In genomic region chr10:88994034-88994433, GRCh38 we compare ENCODE assay signal across 9 cellular contexts. TPM values are rescaled to one million over a fixed set of nuclear protein-coding genes. Genes with fewer than 3 reads are reported as not detected.
DNase-seq lines count a peak whose midpoint lies in the region; ATAC-seq, FAIRE-seq and TF ChIP-seq lines count a peak whose summit lies in the region.
"Had no signal": no experiment of that assay in that cellular context is flagged by ENCODE, and none has a peak within 500 bp of the region (broad histone marks: within the 10 kb centered on the region; RNA-seq: fewer than 3 reads in every experiment).

No MANE protein-coding gene starts in this region.

- H3K27ac Mint-ChIP-seq in CD4-positive, CD25-positive, alpha-beta regulatory T cell: peak overlapping the region; percentile 43 to 89 (median 78)
- peak overlapping the region; percentile 82 for H3K27ac Mint-ChIP-seq in activated naive CD8-positive, alpha-beta T cell treated with anti-CD3 and anti-CD28 coated beads, Interleukin-2, amount 50 U/mL, for 24 hours
- H3K27ac Mint-ChIP-seq in natural killer cell: peak overlapping the region in 1 of 2 donors; percentile 52

- H3K4me3 ChIP-seq in CD4-positive, CD25-positive, alpha-beta regulatory T cell (ENCODE audit: low read depth, low read length): peak overlapping the region; percentile 100
- no peak overlapping the region for H3K4me3 ChIP-seq in SJCRH30

- intact Hi-C loops in natural killer cell (cut with micrococcal nuclease): loop anchor here (5.0 kb wide), 2 partner anchors 157 to 1177 kb away; partner anchors contain the start of gene ATAD1

- DNase-seq in CD4-positive, CD25-positive, alpha-beta regulatory T cell: no peak
- DNase-seq in GM19239 (ENCODE audit: insufficient read length, low spot score): no peak
- no peak for DNase-seq in activated naive CD8-positive, alpha-beta T cell treated with anti-CD3 and anti-CD28 coated beads, Interleukin-2, amount 50 U/mL, for 24 hours
- DNase-seq in natural killer cell: no peak
- no peak for DNase-seq in HT-29 (ENCODE audit: low spot score)
- DNase-seq in NCI-H510A (lab: John Stamatoyannopoulos, UW): no peak
- DNase-seq in SJCRH30: no peak
- DNase-seq in GOT3 (lab: John Stamatoyannopoulos, UW): no peak
- DNase-seq: GDM1 had no signal

- H3K27me3 Mint-ChIP-seq in CD4-positive, CD25-positive, alpha-beta regulatory T cell: peaks cover 4% of the 10 kb centered on the region
- no peaks in the 10 kb centered on the region for H3K27me3 Mint-ChIP-seq in activated naive CD8-positive, alpha-beta T cell treated with anti-CD3 and anti-CD28 coated beads, Interleukin-2, amount 50 U/mL, for 24 hours
- H3K27me3 Mint-ChIP-seq in natural killer cell (ENCODE audit: low read depth in 2 of 2): no peaks in the 10 kb centered on the region

- H3K4me1 ChIP-seq in CD4-positive, CD25-positive, alpha-beta regulatory T cell (ENCODE audit: control insufficient read depth, insufficient read depth, low read length, poor library complexity, severe bottlenecking): peaks cover 83% of the 10 kb centered on the region
- no peaks in the 10 kb centered on the region for H3K4me1 ChIP-seq in SJCRH30

- no peaks in the 10 kb centered on the region for H3K9me3 ChIP-seq in CD4-positive, CD25-positive, alpha-beta regulatory T cell (ENCODE audit: control insufficient read depth in 2 of 2, low read length in 2 of 2)
- H3K9me3 ChIP-seq in SJCRH30 (replicated peaks): no peaks in the 10 kb centered on the region

- no peak for TF ChIP-seq CTCF in natural killer cell (IDR thresholded peaks at IDR 0.05)

- peak overlapping the region; percentile 96 for H3K27ac ChIP-seq in CD4-positive, CD25-positive, alpha-beta regulatory T cell (ENCODE audit: insufficient read depth, low read length, poor library complexity, severe bottlenecking)
- H3K27ac ChIP-seq in SJCRH30: no peak overlapping the region

- H3K4me1 Mint-ChIP-seq in CD4-positive, CD25-positive, alpha-beta regulatory T cell: peaks cover 28 to 80% (median 63%) of the 10 kb centered on the region in 4 donors
- H3K4me1 Mint-ChIP-seq in activated naive CD8-positive, alpha-beta T cell treated with anti-CD3 and anti-CD28 coated beads, Interleukin-2, amount 50 U/mL, for 24 hours: peaks cover 64% of the 10 kb centered on the region
- peaks cover 48 to 56% of the 10 kb centered on the region in 2 donors for H3K4me1 Mint-ChIP-seq in natural killer cell

- no peaks in the 10 kb centered on the region for H3K27me3 ChIP-seq in CD4-positive, CD25-positive, alpha-beta regulatory T cell (ENCODE audit: control insufficient read depth, insufficient read depth, low read length)
- H3K27me3 ChIP-seq in SJCRH30: no peaks in the 10 kb centered on the region; the same call in 1 of the 2 replicates

- no peak for ATAC-seq in CD4-positive, CD25-positive, alpha-beta regulatory T cell (ENCODE audit: low read depth in 2 of 2)
- no peak for ATAC-seq in activated naive CD8-positive, alpha-beta T cell treated with anti-CD3 and anti-CD28 coated beads, Interleukin-2, amount 50 U/mL, for 24 hours
- no peak for ATAC-seq in natural killer cell

- FAIRE-seq in GM19239 (lab: Jason Lieb, UNC): peak; percentile 56

- H3K36me3 ChIP-seq in CD4-positive, CD25-positive, alpha-beta regulatory T cell (ENCODE audit: control insufficient read depth, insufficient read depth, low read length): no peaks in the 10 kb centered on the region
- no peaks in the 10 kb centered on the region for H3K36me3 ChIP-seq in SJCRH30

- peaks cover 3% of the 10 kb centered on the region for H3K36me3 Mint-ChIP-seq in CD4-positive, CD25-positive, alpha-beta regulatory T cell
- H3K36me3 Mint-ChIP-seq in activated naive CD8-positive, alpha-beta T cell treated with anti-CD3 and anti-CD28 coated beads, Interleukin-2, amount 50 U/mL, for 24 hours (ENCODE audit: low read depth): peaks cover 1% of the 10 kb centered on the region
- H3K36me3 Mint-ChIP-seq in natural killer cell: no peaks in the 10 kb centered on the region

- peaks cover 0 to 3% (median 0%) of the 10 kb centered on the region in 7 donors for H3K9me3 Mint-ChIP-seq in CD4-positive, CD25-positive, alpha-beta regulatory T cell
- no peaks in the 10 kb centered on the region for H3K9me3 Mint-ChIP-seq in activated naive CD8-positive, alpha-beta T cell treated with anti-CD3 and anti-CD28 coated beads, Interleukin-2, amount 50 U/mL, for 24 hours
- no peaks in the 10 kb centered on the region for H3K9me3 Mint-ChIP-seq in natural killer cell

- peak overlapping the region; percentile 76 to 92 (median 85) for H3K4me3 Mint-ChIP-seq in CD4-positive, CD25-positive, alpha-beta regulatory T cell
- peak overlapping the region; percentile 77 for H3K4me3 Mint-ChIP-seq in activated naive CD8-positive, alpha-beta T cell treated with anti-CD3 and anti-CD28 coated beads, Interleukin-2, amount 50 U/mL, for 24 hours
- H3K4me3 Mint-ChIP-seq in natural killer cell: peak overlapping the region; percentile 35

RNA-seq across cellular contexts. Expression of gene FAS, which starts 3.4 kb away (rescaled TPM):
- 169 TPM for total RNA-seq in CD4-positive, CD25-positive, alpha-beta regulatory T cell
- 100 to 1,000 TPM in 3 of 4 donors, 10 to 100 TPM in 1; 84.3 to 141 (median 113) TPM for polyA plus RNA-seq in CD4-positive, CD25-positive, alpha-beta regulatory T cell
- total RNA-seq in natural killer cell: 10 to 100 TPM; 17.3 to 29.9 (median 26.5) TPM
- total RNA-seq in HT-29 (2014; rRNA removed; shearing (Covaris generic)): 2.5 and 4.3 TPM in 2 replicates
- total RNA-seq in SJCRH30 (2014; rRNA removed; shearing (Covaris generic)): 0.48 and 0.75 TPM in 2 replicates

RNA-seq across cellular contexts. Expression of gene ACTA2, which starts 41.5 kb away (rescaled TPM):
- total RNA-seq in CD4-positive, CD25-positive, alpha-beta regulatory T cell: 26.2 TPM
- polyA plus RNA-seq in CD4-positive, CD25-positive, alpha-beta regulatory T cell: 10 to 100 TPM; 37.0 to 65.9 (median 55.9) TPM
- 10 to 100 TPM in 1 of 3 donors, 1 to 10 TPM in 2; 5.0 to 13.1 (median 7.4) TPM for total RNA-seq in natural killer cell
- total RNA-seq in HT-29 (2014; rRNA removed; shearing (Covaris generic)): 0.31 and 1.4 TPM in 2 replicates
- total RNA-seq in SJCRH30 (2014; rRNA removed; shearing (Covaris generic)): 0.48 and 0.95 TPM in 2 replicates

Comparison
In these comparisons a context has a peak if more than half of its experiments do, and no peak if none do; other contexts are left out.
1. H3K4me3 Mint-ChIP-seq: peak in every context shown above with its lines; median percentile 85 in CD4-positive, CD25-positive, alpha-beta regulatory T cell; 77 in activated naive CD8-positive, alpha-beta T cell treated with anti-CD3 and anti-CD28 coated beads, Interleukin-2, amount 50 U/mL, for 24 hours; 35 in natural killer cell.